8 cellular contexts compared by ENCODE assay signal in genomic region chr18:9683418-9684396, GRCh38. TPM values are rescaled to one million over a fixed set of nuclear protein-coding genes. Genes with fewer than 3 reads are reported as not detected.
DNase-seq lines count a peak whose midpoint lies in the region; ATAC-seq and TF ChIP-seq lines count a peak whose summit lies in the region.

No MANE protein-coding gene starts in this region.

- H3K79me2 ChIP-seq in Loucy (ENCODE audit: insufficient read depth, low read length): no peaks in the 10 kb centered on the region

- CTCF ChIA-PET in activated CD8-positive, alpha-beta T cell treated with anti-CD3 and anti-CD28 coated beads for 36 hours (lab: Charles Lee): no interaction called here

- intact Hi-C loops in activated CD8-positive, alpha-beta T cell treated with anti-CD3 and anti-CD28 coated beads for 36 hours (cut with micrococcal nuclease): no loop called here

- in situ Hi-C loops in astrocyte of the spinal cord (cut with HindIII; ENCODE audit: low sequenced_read_pairs): no loop called here

- H3K9ac ChIP-seq in Loucy (ENCODE audit: low read depth, low read length, poor library complexity, severe bottlenecking): no peak overlapping the region

- no peaks in the 10 kb centered on the region for H3K4me1 ChIP-seq in Loucy (ENCODE audit: insufficient read depth, low read length, poor library complexity, severe bottlenecking)

- H2AFZ ChIP-seq in Loucy (ENCODE audit: low read length): 0 out of 2 replicates have a peak overlapping the region, but pooled peaks have one; percentile 30

- no peak overlapping the region for H3K27ac Mint-ChIP-seq in activated CD8-positive, alpha-beta T cell treated with anti-CD3 and anti-CD28 coated beads for 36 hours

- H3K36me3 ChIP-seq in Loucy (ENCODE audit: insufficient read depth, low read length): no peaks in the 10 kb centered on the region
- H3K36me3 ChIP-seq in H7 (replicated peaks; ENCODE audit: control insufficient read depth, insufficient read depth, low read length): no peaks in the 10 kb centered on the region

- H3K4me1 Mint-ChIP-seq in activated CD8-positive, alpha-beta T cell treated with anti-CD3 and anti-CD28 coated beads for 36 hours (ENCODE audit: low read depth): peaks cover 6% of the 10 kb centered on the region

- H3K27me3 Mint-ChIP-seq in activated CD8-positive, alpha-beta T cell treated with anti-CD3 and anti-CD28 coated beads for 36 hours: peaks cover 7% of the 10 kb centered on the region

- DNase-seq in Ammon's horn (ENCODE audit: low spot score): peak; percentile 77
- DNase-seq in astrocyte of the spinal cord (ENCODE audit: low read depth, low spot score): peak; percentile 79
- DNase-seq in kidney glomerular epithelial cell (lab: John Stamatoyannopoulos, UW): peak; percentile 38
- DNase-seq in activated CD8-positive, alpha-beta T cell treated with anti-CD3 and anti-CD28 coated beads for 36 hours: no peak
- no peak for DNase-seq in H7

- H3K9me2 ChIP-seq in Loucy (replicated peaks; ENCODE audit: low read depth, low read length): no peaks in the 10 kb centered on the region

- H3K4me3 Mint-ChIP-seq in activated CD8-positive, alpha-beta T cell treated with anti-CD3 and anti-CD28 coated beads for 36 hours: no peak overlapping the region

- no peaks in the 10 kb centered on the region for H3F3A ChIP-seq in Loucy (ENCODE audit: low read depth)

- POLR2A ChIA-PET in activated CD8-positive, alpha-beta T cell treated with anti-CD3 and anti-CD28 coated beads for 36 hours (lab: Charles Lee): no interaction called here

- no peaks in the 10 kb centered on the region for H3K9me3 ChIP-seq in Loucy (ENCODE audit: insufficient read depth, low read depth, low read length)

- no peaks in the 10 kb centered on the region for H4K20me1 ChIP-seq in Loucy (ENCODE audit: insufficient read depth, low read length, poor library complexity, severe bottlenecking)

- H3K4me3 ChIP-seq in Loucy (ENCODE audit: low read length, poor library complexity, severe bottlenecking): no peak overlapping the region
- H3K4me3 ChIP-seq in astrocyte of the spinal cord (ENCODE audit: low read depth, low read length): no peak overlapping the region
- H3K4me3 ChIP-seq in H7 (ENCODE audit: insufficient read depth, low read depth, low read length): no peak overlapping the region

- no peaks in the 10 kb centered on the region for H3K36me3 Mint-ChIP-seq in activated CD8-positive, alpha-beta T cell treated with anti-CD3 and anti-CD28 coated beads for 36 hours (ENCODE audit: low read depth)

- TF ChIP-seq CTCF in Loucy (conservative IDR thresholded peaks at IDR 0.05; ENCODE audit: low read length): peak; percentile 29; the same call in 1 of the 2 replicates
- peak; percentile 70 for TF ChIP-seq CTCF in astrocyte of the spinal cord (IDR thresholded peaks at IDR 0.05; ENCODE audit: low read depth, low read length)
- TF ChIP-seq CTCF in activated CD8-positive, alpha-beta T cell treated with anti-CD3 and anti-CD28 coated beads for 36 hours (IDR thresholded peaks at IDR 0.05): no peak

- H3K27me3 ChIP-seq in Loucy (ENCODE audit: insufficient read depth, low read length, poor library complexity, severe bottlenecking) (no peaks in the 10 kb centered on the region), H7 (ENCODE audit: control insufficient read depth, insufficient read depth, low read length) (no peaks in the 10 kb centered on the region)

- no peaks in the 10 kb centered on the region for H3K9me3 Mint-ChIP-seq in activated CD8-positive, alpha-beta T cell treated with anti-CD3 and anti-CD28 coated beads for 36 hours

- ATAC-seq in GM21367 (IDR thresholded peaks at IDR 0.05; ENCODE audit: unreplicated experiment) (no peak), HG03135 (IDR thresholded peaks at IDR 0.05; ENCODE audit: unreplicated experiment) (no peak)
- no peak for ATAC-seq in activated CD8-positive, alpha-beta T cell treated with anti-CD3 and anti-CD28 coated beads for 36 hours

- H3K4me2 ChIP-seq in Loucy (ENCODE audit: low read depth, low read length, poor library complexity, severe bottlenecking): no peak overlapping the region

RNA-seq across cellular contexts. Expression of gene RAB31, which starts 24.4 kb away (rescaled TPM):
- under 1 TPM; 0.45 to 0.76 TPM for total RNA-seq in activated CD8-positive, alpha-beta T cell treated with anti-CD3 and anti-CD28 coated beads for 36 hours
- 29.6 and 29.7 TPM in 2 replicates for total RNA-seq in H7 (2014; rRNA removed; shearing (Covaris generic))

Comparison
In these comparisons a context has a peak if more than half of its experiments do, and no peak if none do; other contexts are left out.
1. DNase-seq: peak in Ammon's horn (single experiment), astrocyte of the spinal cord (single experiment) and kidney glomerular epithelial cell (single experiment); none in activated CD8-positive, alpha-beta T cell treated with anti-CD3 and anti-CD28 coated beads for 36 hours (single experiment) and H7 (single experiment).
2. RNA of gene RAB31, which starts 24.4 kb away (total RNA-seq): 29.6 to 29.7 TPM in H7; 0.45 to 0.76 TPM in activated CD8-positive, alpha-beta T cell treated with anti-CD3 and anti-CD28 coated beads for 36 hours; every median in the first group is over 10 times any median in the second.